Comparison of ENCODE assay signal across 10 cellular contexts in genomic region chr10:62020362-62020730, GRCh38.
DNase-seq lines count a peak whose midpoint lies in the region; ATAC-seq and TF ChIP-seq lines count a peak whose summit lies in the region.
"Had no signal": no experiment of that assay in that cellular context is flagged by ENCODE, and none has a peak within 500 bp of the region (broad histone marks: within the 10 kb centered on the region; RNA-seq: fewer than 3 reads in every experiment).

No MANE protein-coding gene starts in this region.

- TF ChIP-seq CTCF in left ventricle myocardium inferior (IDR thresholded peaks at IDR 0.05; ENCODE audit: borderline replicate concordance) = no peak
- no peak for TF ChIP-seq CTCF in VCaP (conservative IDR thresholded peaks at IDR 0.05)
- TF ChIP-seq CTCF in lower lobe of right lung (IDR thresholded peaks at IDR 0.05) = no peak
- TF ChIP-seq CTCF in uterus (IDR thresholded peaks at IDR 0.05) = no peak

- peak overlapping the region; percentile 76 for H3K27ac ChIP-seq in left ventricle myocardium inferior (replicated peaks)
- peak overlapping the region; percentile 75 for H3K27ac ChIP-seq in VCaP
- H3K27ac ChIP-seq in lower lobe of right lung = peak overlapping the region; percentile 32
- H3K27ac ChIP-seq in uterus = peak overlapping the region; percentile 70 to 89

- ATAC-seq in Right ventricle myocardium inferior = no peak
- no peak for ATAC-seq in lower lobe of right lung
- no peak for ATAC-seq in left colon

- H3K4me1 ChIP-seq in left ventricle myocardium inferior (peaks cover 57% of the 10 kb centered on the region), lower lobe of right lung (peaks cover 33% of the 10 kb centered on the region), uterus (peaks cover 0 to 11% of the 10 kb centered on the region in 2 donors)

- H3K9me3 ChIP-seq in left ventricle myocardium inferior (replicated peaks) = no peaks in the 10 kb centered on the region
- H3K9me3 ChIP-seq in lower lobe of right lung = no peaks in the 10 kb centered on the region
- H3K9me3 ChIP-seq in uterus = no peaks in the 10 kb centered on the region

- no peaks in the 10 kb centered on the region for H3K36me3 ChIP-seq in left ventricle myocardium inferior
- H3K36me3 ChIP-seq in lower lobe of right lung = no peaks in the 10 kb centered on the region
- no peaks in the 10 kb centered on the region for H3K36me3 ChIP-seq in uterus

- TF ChIP-seq POLR2A in uterus (IDR thresholded peaks at IDR 0.05) = no peak

- DNase-seq in left ventricle myocardium inferior (no peak), Right ventricle myocardium inferior (ENCODE audit: missing footprints) (no peak), lower lobe of right lung (no peak), uterus (no peak), NCI-H82 (lab: John Stamatoyannopoulos, UW) (no peak), left colon (no peak), amygdala (lab: John Stamatoyannopoulos, UW) (no peak)
- DNase-seq: hippocampal formation, KG1 had no signal

- H3K27me3 ChIP-seq in left ventricle myocardium inferior (ENCODE audit: low read depth) (no peaks in the 10 kb centered on the region), lower lobe of right lung (ENCODE audit: low read depth) (no peaks in the 10 kb centered on the region), uterus (no peaks in the 10 kb centered on the region)

- H3K4me3 ChIP-seq in left ventricle myocardium inferior (no peak overlapping the region), lower lobe of right lung (no peak overlapping the region), uterus (no peak overlapping the region)

- intact Hi-C loops in left ventricle myocardium inferior (cut with micrococcal nuclease) (no loop called here), Right ventricle myocardium inferior (cut with DNase I) (no loop called here), lower lobe of right lung (cut with DNase I) (no loop called here), uterus (cut with DNase I; ENCODE audit: low total_unique reads) (loop anchor here (10.0 kb wide), 1 partner anchor 116 kb away; the partner anchor contains the start of gene ARID5B), left colon (cut with DNase I, micrococcal nuclease) (no loop called here)
